ENCODE assay signal across 22 cellular contexts in the genomic region with DNA sequence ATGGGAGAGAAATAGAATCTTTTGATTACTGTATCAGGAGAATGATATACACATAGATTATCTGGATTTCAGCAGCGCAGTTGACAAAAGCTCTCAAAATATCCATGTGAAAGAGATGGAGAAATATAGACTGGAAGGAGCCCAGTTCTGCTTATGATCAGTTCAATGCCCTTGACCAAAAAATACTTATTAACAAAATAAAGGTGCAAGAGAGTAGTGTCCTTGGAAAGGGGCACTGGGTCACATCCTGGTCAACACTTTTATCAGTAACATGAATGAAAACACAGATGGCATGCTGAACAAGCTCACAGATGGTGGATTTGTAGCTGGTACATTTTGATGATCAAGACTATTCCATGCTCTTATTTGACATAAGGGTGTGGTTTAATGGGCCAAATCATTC.
"Had no signal": no experiment of that assay in that cellular context is flagged by ENCODE, and none has a peak within 500 bp of the region (broad histone marks: within the 10 kb centered on the region; RNA-seq: fewer than 3 reads in every experiment).

No MANE protein-coding gene starts in this region.

- H3K4me1 ChIP-seq: prostate gland, upper lobe of right lung, uterus had no signal

- H3K27ac Mint-ChIP-seq: immature natural killer cell; mesothelial cell of epicardium; naive thymus-derived CD4-positive, alpha-beta T cell; stimulated activated naive B cell treated with anti-CD40 and anti-IgM and Interleukin-4, amounts not matched to agents 10 μg/mL and 1 μg/mL and 100 μg/mL, for 72 hours; stimulated activated naive CD8-positive, alpha-beta T cell treated with anti-CD3 and anti-CD28 coated beads, Interleukin-15, Interleukin-2, amounts not matched to agents 100 ng/mL and 50 ng/mL, for 24 hours had no signal

- ATAC-seq: naive thymus-derived CD4-positive, alpha-beta T cell; right cardiac atrium; stimulated activated naive B cell treated with anti-CD40 and anti-IgM and Interleukin-4, amounts not matched to agents 10 μg/mL and 1 μg/mL and 100 μg/mL, for 72 hours; upper lobe of right lung had no signal

- H3K9me3 ChIP-seq: prostate gland, suprapubic skin, transverse colon, upper lobe of right lung, uterus had no signal

- H3K4me3 Mint-ChIP-seq: immature natural killer cell; mesothelial cell of epicardium; naive thymus-derived CD4-positive, alpha-beta T cell; nephron; stimulated activated naive B cell treated with anti-CD40 and anti-IgM and Interleukin-4, amounts not matched to agents 10 μg/mL and 1 μg/mL and 100 μg/mL, for 72 hours; stimulated activated naive CD8-positive, alpha-beta T cell treated with anti-CD3 and anti-CD28 coated beads, Interleukin-15, Interleukin-2, amounts not matched to agents 100 ng/mL and 50 ng/mL, for 24 hours had no signal

- H3K4me1 Mint-ChIP-seq: immature natural killer cell; naive thymus-derived CD4-positive, alpha-beta T cell; stimulated activated naive B cell treated with anti-CD40 and anti-IgM and Interleukin-4, amounts not matched to agents 10 μg/mL and 1 μg/mL and 100 μg/mL, for 72 hours had no signal

- H3K9me3 Mint-ChIP-seq: immature natural killer cell; naive thymus-derived CD4-positive, alpha-beta T cell; stimulated activated naive CD8-positive, alpha-beta T cell treated with anti-CD3 and anti-CD28 coated beads, Interleukin-15, Interleukin-2, amounts not matched to agents 100 ng/mL and 50 ng/mL, for 24 hours had no signal

- H3K36me3 Mint-ChIP-seq: immature natural killer cell had no signal

- H3K4me3 ChIP-seq: dorsolateral prefrontal cortex, prostate gland, skin epidermis, suprapubic skin, transverse colon, upper lobe of right lung, uterus had no signal

- DNase-seq: dorsolateral prefrontal cortex; effector CD4-positive, alpha-beta T cell; hypothalamus; immature natural killer cell; islet precursor cell; kidney glomerular epithelial cell; mesenchymal stem cell; naive thymus-derived CD4-positive, alpha-beta T cell; nucleus accumbens; right cardiac atrium; stimulated activated CD4-positive, alpha-beta T cell treated with anti-CD3 and anti-CD28 coated beads, Interleukin-15, amount 100 ng/mL, for 24 hours; stimulated activated CD4-positive, alpha-beta T cell treated with anti-CD3 and anti-CD28 coated beads, Interleukin-2, amount 100 ng/mL, for 48 hours; stimulated activated naive B cell treated with anti-CD40 and anti-IgM and Interleukin-4, amounts not matched to agents 10 μg/mL and 1 μg/mL and 100 μg/mL, for 72 hours; transverse colon; upper lobe of right lung; uterus had no signal

- H3K36me3 ChIP-seq: prostate gland, suprapubic skin, transverse colon, upper lobe of right lung, uterus had no signal
